In genomic region chr2:179842498-179843153, GRCh38 we compare ENCODE assay signal across 8 cellular contexts. TPM values are rescaled to one million over a fixed set of nuclear protein-coding genes. Genes with fewer than 3 reads are reported as not detected.
DNase-seq lines count a peak whose midpoint lies in the region; ATAC-seq and TF ChIP-seq lines count a peak whose summit lies in the region.

No MANE protein-coding gene starts in this region.

- H3K27me3 Mint-ChIP-seq in T-helper 17 cell = peaks cover 25% of the 10 kb centered on the region

- H3K36me3 ChIP-seq in mesenchymal stem cell (ENCODE audit: control insufficient read depth in 1 of 2, insufficient read depth in 2 of 2, low read depth in 1 of 2, low read length in 2 of 2) = no peaks in the 10 kb centered on the region

- DNase-seq in GM13977 (ENCODE audit: low spot score) = no peak
- DNase-seq in KBM-7 = peak; percentile 37
- DNase-seq in amniotic epithelial cell (ENCODE audit: low read depth) = peak; percentile 13
- DNase-seq in mesenchymal stem cell = peak; percentile 15
- DNase-seq in middle frontal gyrus (ENCODE audit: extremely low spot score, low spot score) = no peak
- no peak for DNase-seq in amniotic stem cell (lab: John Stamatoyannopoulos, UW)
- DNase-seq in T-helper 17 cell = no peak
- DNase-seq in activated CD8-positive, alpha-beta memory T cell treated with anti-CD3 and anti-CD28 coated beads, Interleukin-2, amount 50 U/mL, for 4 hours = no peak

- no peak overlapping the region for H2BK120ac ChIP-seq in mesenchymal stem cell (ENCODE audit: low read depth, low read length)

- no peak overlapping the region for H3K4me2 ChIP-seq in mesenchymal stem cell (ENCODE audit: low read length, poor library complexity, severe bottlenecking)

- no peak overlapping the region for H3K18ac ChIP-seq in mesenchymal stem cell (ENCODE audit: low read depth in 1 of 2, low read length in 2 of 2)

- H3K36me3 Mint-ChIP-seq in T-helper 17 cell (ENCODE audit: low read depth) = no peaks in the 10 kb centered on the region

- WGBS in mesenchymal stem cell = 70% methylated on average over 4 of the region's 4 CpGs

- no peak overlapping the region for H3K27ac ChIP-seq in mesenchymal stem cell (ENCODE audit: low read length, poor library complexity, severe bottlenecking)

- H4K8ac ChIP-seq in mesenchymal stem cell (ENCODE audit: low read length) = no peak overlapping the region

- in situ Hi-C loops in GM13977 (cut with MboI; ENCODE audit: low pct_unique_long_range_greater_than_20kb, low sequenced_read_pairs, unreplicated experiment) = loop anchor here (25.0 kb wide), 1 partner anchor 245 kb away; no protein-coding TSS in a partner anchor
- in situ Hi-C loops in KBM-7 (cut with MboI; ENCODE audit: low pct_unique_long_range_greater_than_20kb, low sequenced_read_pairs) = no loop called here

- no peaks in the 10 kb centered on the region for H3K4me1 ChIP-seq in mesenchymal stem cell (ENCODE audit: control insufficient read depth, insufficient read depth, low read depth, low read length)

- H3K4me3 ChIP-seq in mesenchymal stem cell (ENCODE audit: insufficient read depth in 1 of 2, low read depth in 1 of 2, low read length in 2 of 2) = no peak overlapping the region

- no peak overlapping the region for H3K14ac ChIP-seq in mesenchymal stem cell (ENCODE audit: low read length in 2 of 2)

- H2BK12ac ChIP-seq in mesenchymal stem cell (ENCODE audit: low read length in 2 of 2) = no peak overlapping the region

- H3K4me3 Mint-ChIP-seq in T-helper 17 cell = no peak overlapping the region

- H3K79me1 ChIP-seq in mesenchymal stem cell (replicated peaks; ENCODE audit: low read length, poor library complexity, severe bottlenecking) = no peaks in the 10 kb centered on the region

- peaks cover 2% of the 10 kb centered on the region for H3K4me1 Mint-ChIP-seq in T-helper 17 cell

- no peak overlapping the region for H2AK5ac ChIP-seq in mesenchymal stem cell (ENCODE audit: low read length, severe bottlenecking)

- H3K9me3 ChIP-seq in mesenchymal stem cell (ENCODE audit: control insufficient read depth, low read length) = no peaks in the 10 kb centered on the region
- no peaks in the 10 kb centered on the region for H3K9me3 ChIP-seq in T-helper 17 cell (ENCODE audit: control insufficient read depth, low read length, poor library complexity, severe bottlenecking)

- H3K27ac Mint-ChIP-seq in T-helper 17 cell = no peak overlapping the region

- H3K4ac ChIP-seq in mesenchymal stem cell (ENCODE audit: low read depth in 1 of 2, low read length in 2 of 2) = no peak overlapping the region

- H3K27me3 ChIP-seq in mesenchymal stem cell (ENCODE audit: control insufficient read depth in 1 of 2, insufficient read depth in 1 of 2, low read length in 2 of 2) = peaks cover 3% of the 10 kb centered on the region in 2 experiments

- TF ChIP-seq CTCF in GM13977 (IDR thresholded peaks at IDR 0.05; ENCODE audit: extremely low read depth, insufficient read depth, missing control alignments) = peak; percentile 52

- H2AFZ ChIP-seq in mesenchymal stem cell (ENCODE audit: low read depth, low read length) = no peak overlapping the region

- no peak overlapping the region for H3K9ac ChIP-seq in mesenchymal stem cell (ENCODE audit: low read length)

- ATAC-seq in T-helper 17 cell = no peak

- H4K91ac ChIP-seq in mesenchymal stem cell (ENCODE audit: low read length) = no peak overlapping the region

- no peak overlapping the region for H2BK5ac ChIP-seq in mesenchymal stem cell (ENCODE audit: low read depth, low read length, poor library complexity, severe bottlenecking)

- H3K23ac ChIP-seq in mesenchymal stem cell (ENCODE audit: low read length in 2 of 2) = no peak overlapping the region

- no peak overlapping the region for H2BK15ac ChIP-seq in mesenchymal stem cell (ENCODE audit: low read depth, poor library complexity, severe bottlenecking)

RNA-seq across cellular contexts. Expression of gene ZNF385B, which starts 18.8 kb away (rescaled TPM):
- not detected for polyA plus RNA-seq in mesenchymal stem cell (2013, experiment 1 of 2)
- not detected for polyA plus RNA-seq in mesenchymal stem cell (2013, experiment 2 of 2)
- total RNA-seq in T-helper 17 cell = not detected

Comparison
In these comparisons a context has a peak if more than half of its experiments do, and no peak if none do; other contexts are left out.
1. DNase-seq: peak in KBM-7 (single experiment), amniotic epithelial cell (single experiment) and mesenchymal stem cell (single experiment); none in GM13977 (single experiment), middle frontal gyrus (single experiment), amniotic stem cell (single experiment), T-helper 17 cell (0 of 3) and activated CD8-positive, alpha-beta memory T cell treated with anti-CD3 and anti-CD28 coated beads, Interleukin-2, amount 50 U/mL, for 4 hours (single experiment).